ENCODE assay signal across 22 cellular contexts in the genomic region with DNA sequence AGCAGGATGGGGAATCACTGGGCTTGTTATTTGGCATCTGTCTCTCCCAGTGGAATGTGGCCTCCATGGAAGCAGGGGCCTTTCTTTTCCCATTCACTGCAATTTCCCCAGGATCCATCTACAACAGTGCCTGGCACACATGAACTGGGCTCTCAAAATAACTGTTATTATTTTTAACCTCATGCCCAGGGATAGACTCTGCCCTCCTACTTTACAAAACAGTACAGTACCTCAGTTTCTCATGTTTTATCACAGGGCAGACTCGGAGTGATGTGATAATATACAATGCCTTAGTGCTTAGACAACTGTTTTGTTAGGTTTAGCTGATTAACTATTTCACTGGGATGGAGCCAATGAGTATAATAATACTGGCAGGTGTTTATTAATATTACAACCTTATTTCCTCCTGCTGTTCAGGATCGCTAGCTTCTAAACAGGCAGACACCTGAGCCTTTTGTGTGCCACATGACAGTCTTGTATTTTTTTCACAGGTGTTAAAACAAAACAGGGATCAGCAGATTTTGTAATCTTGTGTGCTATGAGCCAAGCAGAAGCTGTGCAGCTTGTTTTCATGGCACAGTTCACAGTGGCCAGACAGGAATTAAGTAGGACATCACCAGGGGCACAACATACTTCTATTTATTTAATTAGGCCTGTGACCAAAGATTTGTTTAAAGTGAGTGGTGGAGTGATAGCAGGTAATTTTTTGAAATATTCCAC.
A peak's percentile ranks its signal among the peaks of the same experiment; 100 is the strongest.
DNase-seq lines count a peak whose midpoint lies in the region; ATAC-seq and TF ChIP-seq lines count a peak whose summit lies in the region.
"Had no signal": no experiment of that assay in that cellular context is flagged by ENCODE, and none has a peak within 500 bp of the region (broad histone marks: within the 10 kb centered on the region; RNA-seq: fewer than 3 reads in every experiment).

No MANE protein-coding gene starts in this region.

- DNase-seq in Right ventricle myocardium inferior (ENCODE audit: missing footprints): no peak
- no peak for DNase-seq in cardiac septum (ENCODE audit: low spot score)
- peak; percentile 72 for DNase-seq in NCI-H2171 (lab: John Stamatoyannopoulos, UW)
- DNase-seq in heart right ventricle: no peak
- no peak for DNase-seq in iPS-NIHi7 (ENCODE audit: extremely low spot score)
- no peak for DNase-seq in nucleus accumbens (lab: John Stamatoyannopoulos, UW)
- DNase-seq: activated CD4-positive, alpha-beta T cell treated with anti-CD3 and anti-CD28 coated beads, Interleukin-2, amount 50 U/mL, for 48 hours; activated gamma-delta T cell treated with Interleukin-2 at 50 U/mL for 16 hours; amniotic stem cell; dermis blood vessel endothelial cell; DMS79 treated with DMSO at 0.1 percent for 48 hours; immature natural killer cell; lower lobe of right lung; MV-4-11; NCI-H345; occipital lobe; SK-N-SH had no signal

- H3K4me1 ChIP-seq in heart right ventricle: peaks cover 0 to 11% (median 0%) of the 10 kb centered on the region in 9 donors
- peaks cover 3 to 11% (median 3%) of the 10 kb centered on the region in 3 donors for H3K4me1 ChIP-seq in skeletal muscle tissue (ENCODE audit: control insufficient read depth in 3 of 3, insufficient read depth in 3 of 3, low read length in 3 of 3)
- H3K4me1 ChIP-seq: lower lobe of right lung had no signal

- H3K27ac ChIP-seq in heart right ventricle: peak overlapping the region in 7 of 10 donors; percentile 7 to 50 (median 40)
- peak overlapping the region; percentile 62 for H3K27ac ChIP-seq in skeletal muscle tissue (ENCODE audit: low read depth, low read length)
- H3K27ac ChIP-seq: cardiac muscle cell, lower lobe of right lung had no signal

- 35 to 53% methylated on average over 2 of the region's 2 CpGs for WGBS in heart right ventricle, 2 donors

- H3K4me3 ChIP-seq in heart right ventricle (no peak overlapping the region), skeletal muscle tissue (ENCODE audit: low read length in 3 of 3) (no peak overlapping the region)
- H3K4me3 ChIP-seq: cardiac muscle cell, K562, lower lobe of right lung had no signal

- TF ChIP-seq CTCF in heart right ventricle (IDR thresholded peaks at IDR 0.05): no peak

- no peaks in the 10 kb centered on the region for H3K36me3 ChIP-seq in heart right ventricle
- no peaks in the 10 kb centered on the region for H3K36me3 ChIP-seq in skeletal muscle tissue (ENCODE audit: control insufficient read depth in 3 of 3, insufficient read depth in 3 of 3, low read length in 3 of 3)
- H3K36me3 ChIP-seq: cardiac muscle cell, lower lobe of right lung had no signal

- H3K9ac ChIP-seq in skeletal muscle tissue (ENCODE audit: low read depth in 1 of 3, low read length in 3 of 3): no peak overlapping the region
- H3K9ac ChIP-seq: SK-N-SH had no signal

- intact Hi-C loops in Right ventricle myocardium inferior (cut with DNase I) (no loop called here), cardiac septum (cut with DNase I) (no loop called here), heart right ventricle (cut with DNase I) (no loop called here)

- H3K9me3 ChIP-seq in heart right ventricle: no peaks in the 10 kb centered on the region
- no peaks in the 10 kb centered on the region for H3K9me3 ChIP-seq in skeletal muscle tissue (ENCODE audit: control insufficient read depth in 3 of 3, low read length in 3 of 3)
- H3K9me3 ChIP-seq: lower lobe of right lung, SK-N-SH had no signal

- ATAC-seq in Right ventricle myocardium inferior: peak; percentile 52
- peak in 4 of 8 donors; percentile 34 to 79 (median 62) for ATAC-seq in heart right ventricle
- no peak for ATAC-seq in HG03378 (IDR thresholded peaks at IDR 0.05; ENCODE audit: unreplicated experiment)
- ATAC-seq: K562, lower lobe of right lung, WTC11 had no signal

- H3K27me3 ChIP-seq in heart right ventricle: no peaks in the 10 kb centered on the region
- no peaks in the 10 kb centered on the region for H3K27me3 ChIP-seq in skeletal muscle tissue (ENCODE audit: control insufficient read depth in 3 of 3, insufficient read depth in 3 of 3, low read length in 3 of 3)
